Comparison of ENCODE assay signal across 8 cellular contexts in the genomic region with DNA sequence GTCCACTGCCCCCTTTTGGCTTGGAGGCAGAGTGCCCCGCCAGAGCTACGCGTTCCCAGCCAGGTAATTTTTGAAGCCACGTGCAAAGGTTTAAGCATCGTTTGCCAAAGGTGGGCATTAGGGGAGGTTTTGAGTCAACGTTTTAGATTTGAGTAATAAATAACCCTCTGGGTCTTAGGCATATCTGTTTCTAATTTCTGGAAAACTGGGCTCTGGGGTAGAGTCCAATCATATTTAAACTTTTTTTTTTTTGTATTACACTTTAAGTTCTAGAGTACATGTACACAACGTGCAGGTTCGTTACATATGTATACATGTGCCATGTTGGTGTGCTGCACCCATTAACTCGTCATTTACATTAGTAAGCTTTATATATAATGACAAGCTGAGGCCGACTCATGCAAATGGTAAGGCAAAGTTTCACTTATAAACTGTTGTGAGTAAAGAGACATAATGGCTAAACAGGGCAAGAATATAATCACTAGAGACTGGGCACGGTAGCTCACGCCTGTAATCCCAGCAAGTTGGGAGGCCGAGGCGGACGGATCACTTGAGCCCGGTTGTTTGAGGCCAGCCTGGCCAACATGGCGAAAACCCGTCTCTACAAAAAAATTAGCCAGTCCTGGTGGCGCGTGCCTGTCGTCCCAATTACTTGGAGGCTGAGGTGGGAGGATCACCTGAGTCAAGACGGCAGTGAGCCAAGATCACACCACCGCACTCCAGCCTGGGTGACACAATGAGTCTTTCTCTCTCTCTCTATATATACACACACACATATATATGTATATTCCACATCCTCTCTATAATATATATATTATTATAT. TPM values are rescaled to one million over a fixed set of nuclear protein-coding genes. Genes with fewer than 3 reads are reported as not detected.
DNase-seq lines count a peak whose midpoint lies in the region; ATAC-seq and TF ChIP-seq lines count a peak whose summit lies in the region.

No MANE protein-coding gene starts in this region.

- peaks cover 5% of the 10 kb centered on the region; the same call in 1 of the 2 replicates for H3K4me1 ChIP-seq in Caco-2
- H3K4me1 ChIP-seq in neutrophil (ENCODE audit: control insufficient read depth in 1 of 2, insufficient read depth in 1 of 2, low read depth in 1 of 2, low read length in 1 of 2) = peaks cover 6 to 8% of the 10 kb centered on the region in 2 experiments

- peaks cover 6% of the 10 kb centered on the region for H3K4me1 Mint-ChIP-seq in Caco-2 (ENCODE audit: low read depth, unreplicated experiment)

- no peaks in the 10 kb centered on the region for H3K27me3 ChIP-seq in Caco-2 (replicated peaks; ENCODE audit: control insufficient read depth, insufficient read depth, low read length)
- no peaks in the 10 kb centered on the region for H3K27me3 ChIP-seq in dorsolateral prefrontal cortex
- no peaks in the 10 kb centered on the region for H3K27me3 ChIP-seq in neutrophil

- H3K27ac Mint-ChIP-seq in Caco-2 (ENCODE audit: unreplicated experiment) = peak overlapping the region; percentile 94

- H3K9me3 Mint-ChIP-seq in Caco-2 (ENCODE audit: unreplicated experiment) = no peaks in the 10 kb centered on the region

- H3K27ac ChIP-seq in dorsolateral prefrontal cortex (peak overlapping the region in 54 of 59 donors; percentile 10 to 98 (median 90)), neutrophil (no peak overlapping the region)

- no peak overlapping the region; the same call in 1 of the 2 replicates for H3K4me3 ChIP-seq in Caco-2 (ENCODE audit: low read depth, low read length)
- peak overlapping the region; percentile 61 for H3K4me3 ChIP-seq in LNCaP clone FGC (ENCODE audit: low read depth, low read length)
- H3K4me3 ChIP-seq in dorsolateral prefrontal cortex = peak overlapping the region in 58 of 59 donors; percentile 65 to 99 (median 94)
- H3K4me3 ChIP-seq in neutrophil (ENCODE audit: low read depth in 1 of 2, low read length in 1 of 2) = peak overlapping the region; percentile 68 to 79

- H3K9me3 ChIP-seq in Caco-2 (no peaks in the 10 kb centered on the region), neutrophil (no peaks in the 10 kb centered on the region)

- H3K4me3 Mint-ChIP-seq in Caco-2 (ENCODE audit: unreplicated experiment) = peak overlapping the region; percentile 91

- H3K36me3 Mint-ChIP-seq in Caco-2 (ENCODE audit: insufficient read depth, unreplicated experiment) = peaks cover 11% of the 10 kb centered on the region

- H3K36me3 ChIP-seq in Caco-2 (ENCODE audit: control insufficient read depth, insufficient read depth, low read length) (no peaks in the 10 kb centered on the region), neutrophil (no peaks in the 10 kb centered on the region)

- TSS peak; percentile 67 for BruUV-seq in Caco-2 (replicated peaks; lab: Mats Ljungman, UMichigan)

- CTCF ChIA-PET in Caco-2 (lab: Charles Lee) = interaction anchor here (0.6 to 2.0 kb wide), 13 partner anchors 11 to 460 kb away, joined by 3 to 18 read pairs (median 4); a partner anchor contains a TSS

- intact Hi-C loops in Caco-2 (cut with micrococcal nuclease; ENCODE audit: unreplicated experiment) (loop anchor here (1.0 to 2.0 kb wide), 2 partner anchors 143 to 262 kb away; a partner anchor contains a TSS), dorsolateral prefrontal cortex (cut with DNase I) (loop anchor here (1.0 to 5.0 kb wide), 6 partner anchors 72 to 614 kb away; a partner anchor contains a TSS)

- DNase-seq in Caco-2 = no peak
- no peak for DNase-seq in LNCaP clone FGC (ENCODE audit: low read depth)
- DNase-seq in dorsolateral prefrontal cortex = peak in 3 of 10 donors; percentile 14 to 48 (median 41)
- no peak for DNase-seq in G401 (ENCODE audit: low spot score)
- no peak for DNase-seq in stimulated activated CD4-positive, alpha-beta T cell treated with anti-CD3 and anti-CD28 coated beads, Interleukin-2, amount 100 ng/mL, for 48 hours
- no peak for DNase-seq in cerebellum (ENCODE audit: low spot score)

- TF ChIP-seq CTCF in Caco-2 (IDR thresholded peaks at IDR 0.05; ENCODE audit: insufficient read depth in 1 of 2, low read depth in 1 of 2, low read length in 1 of 2, severe bottlenecking in 1 of 2, unreplicated experiment in 1 of 2) = peak in 1 of 2 experiments; percentile 85
- TF ChIP-seq CTCF in LNCaP clone FGC (IDR thresholded peaks at IDR 0.05; ENCODE audit: control insufficient read depth, extremely low read depth, insufficient read depth) = peak; percentile 82
- peak; percentile 71 to 97 (median 89) for TF ChIP-seq CTCF in dorsolateral prefrontal cortex (IDR thresholded peaks at IDR 0.05 in 54 of 56, conservative IDR thresholded peaks at IDR 0.05 in 2 of 56; ENCODE audit: low read depth in 1 of 56, partially characterized antibody in 56 of 56)
- no peak for TF ChIP-seq CTCF in neutrophil (IDR thresholded peaks at IDR 0.05)

- no peak for ATAC-seq in GM21526 (IDR thresholded peaks at IDR 0.05; ENCODE audit: low FRiP score, unreplicated experiment)

- in situ Hi-C loops in G401 (cut with HindIII; ENCODE audit: low sequenced_read_pairs) = no loop called here

- H3K27me3 Mint-ChIP-seq in Caco-2 (ENCODE audit: insufficient read depth, unreplicated experiment) = no peaks in the 10 kb centered on the region

- POLR2A ChIA-PET in Caco-2 (lab: Charles Lee) = interaction anchor here (0.6 to 1.2 kb wide), 4 partner anchors 8 to 400 kb away, joined by 3 to 4 read pairs (median 4); a partner anchor contains a TSS

RNA-seq across cellular contexts. Expression of a gene that starts 0.5 kb away (rescaled TPM):
- total RNA-seq in Caco-2 (2022) (49.7 and 51.1 TPM in 2 replicates), dorsolateral prefrontal cortex (100 to 1,000 TPM in 1 of 120 experiments, 10 to 100 TPM in 119; 38.6 to 107 (median 57.8) TPM), cerebellum (71.0 TPM)
- 74.2 and 102 TPM in 2 replicates for total RNA-seq in G401 (2014; rRNA removed; shearing (Covaris generic))
